In genomic region chr1:15355968-15356621, GRCh38 we compare ENCODE assay signal across 11 cellular contexts. TPM values are rescaled to one million over a fixed set of nuclear protein-coding genes. Genes with fewer than 3 reads are reported as not detected.
DNase-seq lines count a peak whose midpoint lies in the region; ATAC-seq and TF ChIP-seq lines count a peak whose summit lies in the region.
"Had no signal": no experiment of that assay in that cellular context is flagged by ENCODE, and none has a peak within 500 bp of the region (broad histone marks: within the 10 kb centered on the region; RNA-seq: fewer than 3 reads in every experiment).

No MANE protein-coding gene starts in this region.

- POLR2A ChIA-PET in PC-3 (lab: Charles Lee; ENCODE audit: unreplicated experiment) = no interaction called here

- no peaks in the 10 kb centered on the region for H3K27me3 ChIP-seq in PC-3 (ENCODE audit: low read length)
- H3K27me3 ChIP-seq in brain microvascular endothelial cell (replicated peaks) = no peaks in the 10 kb centered on the region
- H3K27me3 ChIP-seq in GM23338 (ENCODE audit: insufficient read depth) = no peaks in the 10 kb centered on the region

- H3K4me3 Mint-ChIP-seq in activated T-cell treated with anti-CD3 and anti-CD28 coated beads, Interleukin-2, amount 50 U/mL, for 72 hours = peak overlapping the region in 1 of 2 donors; percentile 32
- no peak overlapping the region for H3K4me3 Mint-ChIP-seq in GM23338

- H3K4me1 ChIP-seq in PC-3 (ENCODE audit: insufficient read depth, low read length) (peaks cover 60% of the 10 kb centered on the region), GM23338 (ENCODE audit: insufficient read depth) (no peaks in the 10 kb centered on the region)

- H3K9me2 ChIP-seq in PC-3 (replicated peaks; ENCODE audit: low read length) (no peaks in the 10 kb centered on the region), GM23338 (ENCODE audit: insufficient read depth) (no peaks in the 10 kb centered on the region)

- no peaks in the 10 kb centered on the region for H4K20me1 ChIP-seq in PC-3 (ENCODE audit: low read length)
- no peaks in the 10 kb centered on the region for H4K20me1 ChIP-seq in GM23338 (replicated peaks; ENCODE audit: insufficient read depth)

- H3K9me3 Mint-ChIP-seq in activated T-cell treated with anti-CD3 and anti-CD28 coated beads, Interleukin-2, amount 50 U/mL, for 72 hours = no peaks in the 10 kb centered on the region
- H3K9me3 Mint-ChIP-seq in GM23338 = no peaks in the 10 kb centered on the region

- in situ Hi-C loops in brain microvascular endothelial cell (cut with HindIII; ENCODE audit: low pct_ligation_motif_present, low sequenced_read_pairs) = no loop called here

- H2AFZ ChIP-seq in PC-3 (ENCODE audit: low read length) = no peak overlapping the region
- no peak overlapping the region for H2AFZ ChIP-seq in GM23338

- TF ChIP-seq CTCF in PC-3 (conservative IDR thresholded peaks at IDR 0.05; ENCODE audit: low read depth, low read length) (no peak), brain microvascular endothelial cell (IDR thresholded peaks at IDR 0.05; ENCODE audit: low read depth, low read length, missing control alignments) (no peak), GM23338 (conservative IDR thresholded peaks at IDR 0.05; ENCODE audit: low read depth in 2 of 2) (no peak)

- ATAC-seq in activated T-cell treated with anti-CD3 and anti-CD28 coated beads, Interleukin-2, amount 50 U/mL, for 72 hours (replicated peaks in 1 of 2) = peak; percentile 23 to 36
- peak; percentile 44 for ATAC-seq in PC-3
- no peak for ATAC-seq in GM23338
- no peak for ATAC-seq in HG03378 (IDR thresholded peaks at IDR 0.05; ENCODE audit: unreplicated experiment)

- H3K9ac ChIP-seq in PC-3 (ENCODE audit: low read length) = peak overlapping the region; percentile 58

- DNase-seq in activated T-cell treated with anti-CD3 and anti-CD28 coated beads, Interleukin-2, amount 50 U/mL, for 72 hours = no peak
- DNase-seq in activated T-cell treated with anti-CD3 and anti-CD28 coated beads, Interleukin-2, amount 50 U/mL, for 1 hour = no peak
- DNase-seq in PC-3 = peak; percentile 86
- peak; percentile 58 for DNase-seq in brain microvascular endothelial cell
- DNase-seq in renal cortical epithelial cell (ENCODE audit: low read depth) = peak; percentile 93
- no peak for DNase-seq in GM23338 (ENCODE audit: low spot score)
- DNase-seq in NCI-H524 (lab: John Stamatoyannopoulos, UW) = no peak
- DNase-seq: Calu3, NCI-H1048, T-helper 2 cell had no signal

- intact Hi-C loops in PC-3 (cut with micrococcal nuclease) = no loop called here

- no peaks in the 10 kb centered on the region for H3K36me3 ChIP-seq in PC-3 (ENCODE audit: low read depth, low read length)
- no peaks in the 10 kb centered on the region for H3K36me3 ChIP-seq in brain microvascular endothelial cell (replicated peaks)
- no peaks in the 10 kb centered on the region for H3K36me3 ChIP-seq in GM23338 (ENCODE audit: insufficient read depth)

- H3K4me1 Mint-ChIP-seq in activated T-cell treated with anti-CD3 and anti-CD28 coated beads, Interleukin-2, amount 50 U/mL, for 72 hours (ENCODE audit: low read depth) = peaks cover 45% of the 10 kb centered on the region
- 0 out of 3 replicates have a peak, but pooled peaks cover 4% of the 10 kb centered on the region for H3K4me1 Mint-ChIP-seq in GM23338

- H3K79me2 ChIP-seq in PC-3 (ENCODE audit: low read length) (no peaks in the 10 kb centered on the region; the same call in 1 of the 2 replicates), GM23338 (replicated peaks; ENCODE audit: insufficient read depth) (no peaks in the 10 kb centered on the region)

- no peak overlapping the region for H3K27ac Mint-ChIP-seq in activated T-cell treated with anti-CD3 and anti-CD28 coated beads, Interleukin-2, amount 50 U/mL, for 72 hours
- no peak overlapping the region for H3K27ac Mint-ChIP-seq in GM23338

- H3K4me2 ChIP-seq in PC-3 (ENCODE audit: low read length) (peak overlapping the region; percentile 35), GM23338 (no peak overlapping the region)

- H3K27ac ChIP-seq in PC-3 (ENCODE audit: low read length) = peak overlapping the region; percentile 85
- H3K27ac ChIP-seq in brain microvascular endothelial cell = peak overlapping the region; percentile 46
- H3K27ac ChIP-seq in GM23338 (ENCODE audit: low read depth) = no peak overlapping the region

- BruUV-seq in PC-3 (replicated peaks; lab: Mats Ljungman, UMichigan) = no TSS peak

- no peaks in the 10 kb centered on the region for H3K36me3 Mint-ChIP-seq in activated T-cell treated with anti-CD3 and anti-CD28 coated beads, Interleukin-2, amount 50 U/mL, for 72 hours (ENCODE audit: insufficient read depth in 2 of 2)
- H3K36me3 Mint-ChIP-seq in GM23338 (ENCODE audit: low read depth) = no peaks in the 10 kb centered on the region

- H3K27me3 Mint-ChIP-seq in activated T-cell treated with anti-CD3 and anti-CD28 coated beads, Interleukin-2, amount 50 U/mL, for 72 hours (ENCODE audit: low read depth) = peaks cover 27% of the 10 kb centered on the region
- peaks cover 2% of the 10 kb centered on the region for H3K27me3 Mint-ChIP-seq in GM23338 (ENCODE audit: insufficient read depth, low read depth, poor library complexity)

- H3F3A ChIP-seq in PC-3 (ENCODE audit: low read length, unreplicated experiment) (peaks cover 4% of the 10 kb centered on the region), GM23338 (replicated peaks; ENCODE audit: low read depth) (no peaks in the 10 kb centered on the region)

- CTCF ChIA-PET in PC-3 (lab: Charles Lee) = no interaction called here

- H3K9me3 ChIP-seq in PC-3 (ENCODE audit: low read length) = no peaks in the 10 kb centered on the region

- H3K4me3 ChIP-seq in PC-3 (ENCODE audit: low read length) (no peak overlapping the region), brain microvascular endothelial cell (ENCODE audit: low read depth, low read length) (no peak overlapping the region), GM23338 (no peak overlapping the region)

TF ChIP-seq in GM23338, 12 proteins besides CTCF, POLR2A, EP300 and RAD21:
- TF ChIP-seq REST (IDR thresholded peaks at IDR 0.05; ENCODE audit: unreplicated experiment) (no peak), EZH2phosphoT487 (IDR thresholded peaks at IDR 0.05; ENCODE audit: unreplicated experiment) (no peak)
TF ChIP-seq in GM23338: peak in this region for 0.

RNA-seq across cellular contexts. Expression of gene EFHD2, which starts 53.6 kb away (rescaled TPM):
- total RNA-seq in activated T-cell treated with anti-CD3 and anti-CD28 coated beads, Interleukin-2, amount 50 U/mL, for 72 hours = 10 to 100 TPM; 30.3 to 45.7 TPM
- total RNA-seq in PC-3 (2014; rRNA removed) (192 and 271 TPM in 2 replicates), renal cortical epithelial cell (27.8 and 77.3 TPM in 2 replicates)
- 22.8 and 23.7 TPM in 2 replicates for total RNA-seq in GM23338 (2014; rRNA removed; shearing (Covaris generic))
- polyA plus RNA-seq in GM23338 (2016; fragmentation: Nextera tagmentation; extraction: Ambion mirVana) = 19.3 and 22.8 TPM in 2 replicates

Comparison
In these comparisons a context has a peak if more than half of its experiments do, and no peak if none do; other contexts are left out.
1. ATAC-seq: peak in activated T-cell treated with anti-CD3 and anti-CD28 coated beads, Interleukin-2, amount 50 U/mL, for 72 hours (2 of 2) and PC-3 (single experiment); none in GM23338 (single experiment) and HG03378 (single experiment).
2. DNase-seq: peak in PC-3 (single experiment), brain microvascular endothelial cell (single experiment) and renal cortical epithelial cell (single experiment); none in activated T-cell treated with anti-CD3 and anti-CD28 coated beads, Interleukin-2, amount 50 U/mL, for 72 hours (0 of 2), activated T-cell treated with anti-CD3 and anti-CD28 coated beads, Interleukin-2, amount 50 U/mL, for 1 hour (single experiment), GM23338 (single experiment) and NCI-H524 (0 of 2).